In the genomic region with DNA sequence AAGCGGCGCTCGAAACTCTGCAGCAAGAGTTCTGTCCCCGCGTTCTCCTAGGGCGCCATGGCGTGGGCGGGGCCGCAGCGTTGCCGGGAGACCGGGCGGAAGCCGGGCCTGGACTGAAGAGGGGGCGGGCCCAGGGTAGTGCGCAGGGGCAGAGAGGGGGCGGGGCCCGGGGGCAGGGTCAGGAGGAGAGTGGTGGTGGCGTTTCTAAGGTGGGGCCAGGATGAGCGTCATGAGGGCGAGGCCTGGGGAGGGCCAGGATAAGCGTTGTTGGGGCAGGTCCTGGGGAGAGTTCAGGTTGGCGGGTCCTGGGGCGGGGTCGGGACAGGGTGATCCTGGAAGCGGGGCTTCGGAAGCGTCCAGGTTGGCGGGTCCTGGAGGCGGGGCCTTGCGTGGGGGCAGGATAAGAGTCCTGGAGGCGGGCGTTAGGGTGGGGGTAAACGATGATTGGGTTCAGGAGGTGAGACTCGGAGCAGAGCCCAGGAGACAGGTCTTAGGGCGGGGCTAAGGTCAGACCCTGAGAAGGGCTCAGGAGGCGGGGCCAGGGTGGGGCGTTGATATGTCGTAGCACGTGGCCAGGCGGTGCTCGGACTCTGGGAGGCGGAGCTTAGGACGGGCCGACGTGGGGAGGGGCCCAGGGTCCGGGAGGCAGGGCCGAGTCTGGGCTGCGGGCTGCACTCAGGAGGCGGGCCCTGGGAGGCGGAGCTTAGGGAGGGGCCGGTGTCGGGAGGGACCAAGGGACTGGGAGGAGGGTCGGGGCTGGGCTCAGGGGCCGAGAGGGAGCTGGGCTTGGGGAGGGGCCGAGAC, we compare ENCODE assay signal across 8 cellular contexts.
A peak's percentile ranks its signal among the peaks of the same experiment; 100 is the strongest.
DNase-seq lines count a peak whose midpoint lies in the region; TF ChIP-seq lines count a peak whose summit lies in the region.
"Not testable (repeated sequence)": the region's sequence is repeated elsewhere in the genome, so short reads cannot be mapped to it uniquely, and the experiment has no call there.

No MANE protein-coding gene starts in this region.

- peak overlapping the region; percentile 44 for H3K4me3 ChIP-seq in HAP-1
- peak overlapping the region; percentile 82 for H3K4me3 ChIP-seq in MG63
- H3K4me3 ChIP-seq in foreskin fibroblast (ENCODE audit: low read depth in 1 of 2, low read length in 2 of 2), result peak overlapping the region; percentile 68 to 69
- peak overlapping the region; percentile 61 for H3K4me3 ChIP-seq in neural progenitor cell
- H3K4me3 ChIP-seq in stomach smooth muscle (ENCODE audit: low read length in 2 of 2), result peak overlapping the region; percentile 62 to 76

- H3K4me1 ChIP-seq in ES-I3 (ENCODE audit: insufficient read depth, low read length); HAP-1; neural progenitor cell; stomach smooth muscle (ENCODE audit: control insufficient read depth, insufficient read depth, low read length): not testable (repeated sequence)

- not testable (repeated sequence) for H3F3A ChIP-seq in neural progenitor cell (ENCODE audit: low read depth)

- H3K9me3 Mint-ChIP-seq in neural progenitor cell, result not testable (repeated sequence)

- peak overlapping the region; percentile 89 for H3K4me3 Mint-ChIP-seq in neural progenitor cell

- H3K27ac ChIP-seq in neural progenitor cell, result not testable (repeated sequence)
- H3K27ac ChIP-seq in stomach smooth muscle (ENCODE audit: low read length), result peak overlapping the region; percentile 80

- not testable (repeated sequence) for TF ChIP-seq CTCF in foreskin fibroblast (IDR thresholded peaks at IDR 0.05; ENCODE audit: low read depth, low read length)
- peak; percentile 0 for TF ChIP-seq CTCF in neural progenitor cell (IDR thresholded peaks at IDR 0.05)

- H3K9me3 ChIP-seq in ES-I3 (ENCODE audit: control insufficient read depth, insufficient read depth, low read length); HAP-1; MG63; neural progenitor cell (ENCODE audit: low read depth); stomach smooth muscle (ENCODE audit: control insufficient read depth in 2 of 2, low read length in 2 of 2): not testable (repeated sequence)

- peak overlapping the region; percentile 60 for H2AFZ ChIP-seq in neural progenitor cell (replicated peaks)

- in situ Hi-C loops in HAP-1 (cut with MboI; ENCODE audit: low sequenced_read_pairs), result not testable (repeated sequence)

- H4K20me1 ChIP-seq in neural progenitor cell (ENCODE audit: low read depth), result not testable (repeated sequence)

- not testable (repeated sequence) for H3K4me1 Mint-ChIP-seq in neural progenitor cell

- H3K36me3 ChIP-seq in ES-I3 (ENCODE audit: insufficient read depth, low read length); HAP-1 (replicated peaks); MG63; neural progenitor cell; stomach smooth muscle (ENCODE audit: control insufficient read depth in 2 of 2, insufficient read depth in 2 of 2, low read length in 2 of 2): not testable (repeated sequence)

- not testable (repeated sequence) for H3K27me3 Mint-ChIP-seq in neural progenitor cell (ENCODE audit: insufficient read depth, low read depth)

- peak overlapping the region; percentile 53 for H3K9ac ChIP-seq in ES-I3 (ENCODE audit: low read depth, low read length)
- not testable (repeated sequence) for H3K9ac ChIP-seq in neural progenitor cell
- peak overlapping the region; percentile 68 to 74 for H3K9ac ChIP-seq in stomach smooth muscle (ENCODE audit: low read length in 2 of 2)

- H3K36me3 Mint-ChIP-seq in neural progenitor cell, result not testable (repeated sequence)

- H3K4me2 ChIP-seq in neural progenitor cell, result peak overlapping the region; percentile 79

- DNase-seq in HAP-1 (ENCODE audit: low spot score in 2 of 2), result peak; percentile 94 to 99
- peak; percentile 98 for DNase-seq in MG63
- DNase-seq in SHP77 treated with DMSO at 0.1 percent for 48 hours (lab: John Stamatoyannopoulos, UW), result peak; percentile 59
- peak; percentile 99 for DNase-seq in activated gamma-delta T cell treated with anti-CD3 and anti-CD28 coated beads, Interleukin-2, amount 50 U/mL, for 16 hours (ENCODE audit: low read depth)
- peak; percentile 98 to 99 for DNase-seq in foreskin fibroblast
- peak; percentile 99 for DNase-seq in neural progenitor cell (ENCODE audit: low spot score)

- peak overlapping the region; percentile 59 for H3K27ac Mint-ChIP-seq in neural progenitor cell

- not testable (repeated sequence) for H3K27me3 ChIP-seq in HAP-1 (ENCODE audit: low read depth); MG63; neural progenitor cell; stomach smooth muscle (ENCODE audit: control insufficient read depth in 1 of 2, insufficient read depth in 2 of 2, low read length in 2 of 2)

- not testable (repeated sequence) for H3K79me2 ChIP-seq in neural progenitor cell (ENCODE audit: low read depth)
